ENCODE assay signal across 17 cellular contexts in the genomic region with DNA sequence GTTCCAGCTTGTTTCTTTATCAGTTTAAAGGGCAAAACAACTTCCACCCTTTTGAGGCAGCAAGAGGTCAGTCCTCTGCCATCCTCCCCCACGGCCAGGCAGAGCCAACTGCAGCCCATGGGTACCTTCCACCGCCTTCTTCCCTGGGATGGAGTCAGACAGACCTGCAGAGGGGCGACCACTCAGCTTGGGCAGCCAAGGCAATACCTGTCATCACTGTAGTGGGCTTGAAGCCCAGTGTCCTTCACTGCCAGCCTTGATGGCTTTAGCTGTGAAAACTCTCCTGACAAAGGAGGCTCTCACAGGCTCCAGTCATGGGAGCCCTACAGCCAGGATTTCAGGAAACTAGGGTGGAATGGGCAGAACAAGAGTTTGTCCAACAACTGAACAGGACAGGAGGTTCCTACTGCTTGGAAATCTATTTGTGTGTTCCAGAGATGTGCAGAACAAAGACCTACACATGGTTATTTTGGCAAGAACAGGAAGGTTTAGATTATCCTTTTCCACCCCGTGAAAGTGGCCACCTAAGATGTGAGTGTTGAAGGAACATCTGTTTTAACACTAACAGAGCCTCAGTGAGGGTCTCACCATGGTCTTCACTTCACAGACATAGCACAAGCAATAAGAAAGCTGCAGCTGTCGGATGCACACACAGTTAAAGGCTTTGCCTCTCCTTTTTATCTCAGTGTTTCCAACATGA.
A peak's percentile ranks its signal among the peaks of the same experiment; 100 is the strongest.
DNase-seq lines count a peak whose midpoint lies in the region; ATAC-seq, FAIRE-seq and TF ChIP-seq lines count a peak whose summit lies in the region.
"Had no signal": no experiment of that assay in that cellular context is flagged by ENCODE, and none has a peak within 500 bp of the region (broad histone marks: within the 10 kb centered on the region; RNA-seq: fewer than 3 reads in every experiment).

No MANE protein-coding gene starts in this region.

- no peaks in the 10 kb centered on the region for H4K20me1 ChIP-seq in astrocyte (ENCODE audit: insufficient read depth, low read length)

- H3K27ac Mint-ChIP-seq in HFFc6 (peak overlapping the region; percentile 97), astrocyte (ENCODE audit: unreplicated experiment) (peak overlapping the region; percentile 16)
- H3K27ac Mint-ChIP-seq: H9 had no signal

- H2AFZ ChIP-seq in astrocyte (ENCODE audit: low read depth, low read length), result no peak overlapping the region
- H2AFZ ChIP-seq in trophoblast cell (ENCODE audit: insufficient read depth, low read length, poor library complexity), result no peak overlapping the region
- H2AFZ ChIP-seq: PC-9 had no signal

- no peaks in the 10 kb centered on the region for H3K27me3 ChIP-seq in astrocyte (ENCODE audit: insufficient read depth, low read length)
- H3K27me3 ChIP-seq in trophoblast cell (ENCODE audit: insufficient read depth, low read length), result no peaks in the 10 kb centered on the region
- H3K27me3 ChIP-seq in Peyer's patch, result no peaks in the 10 kb centered on the region

- H3K9ac ChIP-seq in astrocyte (ENCODE audit: low read length) (no peak overlapping the region), trophoblast cell (ENCODE audit: low read length) (no peak overlapping the region)
- H3K9ac ChIP-seq: SK-N-SH had no signal

- no peak overlapping the region for H4K8ac ChIP-seq in trophoblast cell (ENCODE audit: low read depth, low read length)

- no peak for FAIRE-seq in astrocyte (lab: Jason Lieb, UNC)
- FAIRE-seq: HTR-8/SVneo had no signal

- DNase-seq in HFFc6 (no peak), astrocyte (ENCODE audit: low read depth) (no peak), left cardiac atrium (peak; percentile 37), trophoblast cell (no peak), ACHN (no peak), Peyer's patch (no peak)
- DNase-seq: Caco-2, H9, NCI-H1417 treated with DMSO at 0.1 percent for 48 hours, NCI-H2029, NCI-H510A, NCI-H774, PC-9, SK-N-SH had no signal

- no peak overlapping the region for H3K4ac ChIP-seq in trophoblast cell (ENCODE audit: low read depth, low read length)

- H3K4me1 Mint-ChIP-seq in HFFc6 (ENCODE audit: low read depth) (peaks cover 68% of the 10 kb centered on the region), astrocyte (ENCODE audit: low read depth, unreplicated experiment) (peaks cover 30% of the 10 kb centered on the region)

- no peaks in the 10 kb centered on the region for H3K36me3 ChIP-seq in astrocyte (ENCODE audit: insufficient read depth, low read length)
- no peaks in the 10 kb centered on the region for H3K36me3 ChIP-seq in trophoblast cell (ENCODE audit: control insufficient read depth in 1 of 2, insufficient read depth in 2 of 2, low read length in 2 of 2)
- no peaks in the 10 kb centered on the region for H3K36me3 ChIP-seq in Peyer's patch

- H4K12ac ChIP-seq in trophoblast cell (ENCODE audit: low read depth, low read length), result no peak overlapping the region

- no peak overlapping the region for H3K18ac ChIP-seq in trophoblast cell (ENCODE audit: low read length)

- no peak overlapping the region for H2AK5ac ChIP-seq in trophoblast cell (ENCODE audit: low read length)

- peak overlapping the region; percentile 79 for H2BK12ac ChIP-seq in trophoblast cell (ENCODE audit: low read length)

- H3K14ac ChIP-seq in trophoblast cell (ENCODE audit: low read length), result peak overlapping the region; percentile 32

- H2BK5ac ChIP-seq in trophoblast cell (ENCODE audit: low read depth, low read length, poor library complexity), result no peak overlapping the region

- no peaks in the 10 kb centered on the region for H3K9me3 ChIP-seq in astrocyte (ENCODE audit: insufficient read depth, low read depth, low read length)
- no peaks in the 10 kb centered on the region for H3K9me3 ChIP-seq in trophoblast cell (ENCODE audit: insufficient read depth, low read depth, low read length)
- H3K9me3 ChIP-seq in Peyer's patch, result no peaks in the 10 kb centered on the region
- H3K9me3 ChIP-seq: Caco-2, SK-N-SH had no signal

- H3K4me1 ChIP-seq in astrocyte (ENCODE audit: insufficient read depth, low read length) (peaks cover 26% of the 10 kb centered on the region), trophoblast cell (ENCODE audit: control insufficient read depth in 1 of 2, insufficient read depth in 2 of 2, low read length in 2 of 2) (peaks cover 7 to 10% of the 10 kb centered on the region in 2 experiments), Peyer's patch (no peaks in the 10 kb centered on the region)

- H3K4me2 ChIP-seq in astrocyte (ENCODE audit: low read length) (no peak overlapping the region), trophoblast cell (ENCODE audit: low read length) (no peak overlapping the region)
- H3K4me2 ChIP-seq: PC-9, SK-N-SH had no signal

- no peaks in the 10 kb centered on the region for H3K79me1 ChIP-seq in trophoblast cell (ENCODE audit: low read length)

- TF ChIP-seq CTCF in HFFc6 (IDR thresholded peaks at IDR 0.05) (no peak), astrocyte (IDR thresholded peaks at IDR 0.05; ENCODE audit: insufficient read depth, low read depth, low read length) (no peak), Peyer's patch (IDR thresholded peaks at IDR 0.05) (no peak)

- peak; percentile 55 to 83 for ATAC-seq in left cardiac atrium
- ATAC-seq in GM21529 (IDR thresholded peaks at IDR 0.05; ENCODE audit: unreplicated experiment), result no peak
- ATAC-seq in GM21786 (IDR thresholded peaks at IDR 0.05; ENCODE audit: unreplicated experiment), result no peak

- no peaks in the 10 kb centered on the region for H3K79me2 ChIP-seq in astrocyte (ENCODE audit: insufficient read depth, low read length)
- H3K79me2 ChIP-seq in trophoblast cell (ENCODE audit: control insufficient read depth, insufficient read depth, low read length, poor library complexity), result no peaks in the 10 kb centered on the region

- no peaks in the 10 kb centered on the region for H3K9me3 Mint-ChIP-seq in HFFc6
- no peaks in the 10 kb centered on the region for H3K9me3 Mint-ChIP-seq in astrocyte (ENCODE audit: unreplicated experiment)
- H3K9me3 Mint-ChIP-seq: H9 had no signal

- no peak overlapping the region for H4K91ac ChIP-seq in trophoblast cell (ENCODE audit: low read depth, low read length)

- no peak for TF ChIP-seq POLR2A in Peyer's patch (IDR thresholded peaks at IDR 0.05)

- H3K4me3 Mint-ChIP-seq in HFFc6 (no peak overlapping the region), astrocyte (ENCODE audit: unreplicated experiment) (no peak overlapping the region)
- H3K4me3 Mint-ChIP-seq: H9 had no signal

- H3K23ac ChIP-seq in trophoblast cell (ENCODE audit: low read length), result no peak overlapping the region

- H3K4me3 ChIP-seq in astrocyte (ENCODE audit: insufficient read depth, low read depth, low read length) (no peak overlapping the region), trophoblast cell (ENCODE audit: low read depth, low read length) (no peak overlapping the region), Peyer's patch (no peak overlapping the region)
- H3K4me3 ChIP-seq: PC-9 had no signal

- peak overlapping the region; percentile 5 for H2BK120ac ChIP-seq in trophoblast cell (ENCODE audit: insufficient read depth, low read length, poor library complexity)

- WGBS in trophoblast cell (ENCODE audit: extremely low coverage, insufficient coverage, insufficient read length), result no CpG with 5 or more reads among the region's 5 CpGs

- no peaks in the 10 kb centered on the region for H3K36me3 Mint-ChIP-seq in HFFc6 (ENCODE audit: low read depth)
- peaks cover 1% of the 10 kb centered on the region for H3K36me3 Mint-ChIP-seq in astrocyte (ENCODE audit: low read depth, unreplicated experiment)

- intact Hi-C loops in left cardiac atrium (cut with DNase I), result loop anchor here in 1 of 2 donors (5.0 kb wide), 2 partner anchors 46 to 434 kb away; no protein-coding TSS in a partner anchor

- in situ Hi-C loops in ACHN (cut with HindIII; ENCODE audit: low pct_ligation_motif_present, low pct_unique_long_range_greater_than_20kb, low sequenced_read_pairs), result loop anchor here (25.0 kb wide), 1 partner anchor 419 kb away; no protein-coding TSS in a partner anchor

- H3K27ac ChIP-seq in astrocyte (ENCODE audit: low read depth, low read length), result no peak overlapping the region
- H3K27ac ChIP-seq in trophoblast cell (ENCODE audit: low read depth, low read length), result no peak overlapping the region
- H3K27ac ChIP-seq in Peyer's patch, result no peak overlapping the region
- H3K27ac ChIP-seq: PC-9 had no signal

- H3K27me3 Mint-ChIP-seq in HFFc6 (ENCODE audit: insufficient read depth), result no peaks in the 10 kb centered on the region; the same call in 1 of the 2 replicates
- no peaks in the 10 kb centered on the region for H3K27me3 Mint-ChIP-seq in astrocyte (ENCODE audit: low read depth, unreplicated experiment)

Comparison
In these comparisons a context has a peak if more than half of its experiments do, and no peak if none do; other contexts are left out.
1. ATAC-seq: peak in left cardiac atrium (2 of 2); none in GM21529 (single experiment) and GM21786 (single experiment).